17 cellular contexts compared by ENCODE assay signal in genomic region chr9:70830618-70831017, GRCh38.
"Had no signal": no experiment of that assay in that cellular context is flagged by ENCODE, and none has a peak within 500 bp of the region (broad histone marks: within the 10 kb centered on the region; RNA-seq: fewer than 3 reads in every experiment).

No MANE protein-coding gene starts in this region.

- H3K4me3 ChIP-seq: colonic mucosa, left ventricle myocardium inferior, mucosa of descending colon, pancreas, sigmoid colon, testis had no signal

- ATAC-seq: activated CD4-positive, alpha-beta T cell treated with anti-CD3 and anti-CD28 coated beads for 36 hours; activated naive CD4-positive, alpha-beta T cell treated with anti-CD3 and anti-CD28 coated beads, Interleukin-2, amount 50 U/mL, for 72 hours; mucosa of descending colon; pancreas; stimulated activated effector memory CD8-positive, alpha-beta T cell treated with anti-CD3 and anti-CD28 coated beads, Interleukin-12 subunit alpha, Interleukin-12 subunit beta, amount 100 ng/mL, for 72 hours had no signal

- DNase-seq: activated CD4-positive, alpha-beta T cell treated with anti-CD3 and anti-CD28 coated beads for 36 hours; activated CD4-positive, alpha-beta T cell treated with anti-CD3 and anti-CD28 coated beads, Interleukin-2, amount 50 U/mL, for 48 hours; activated gamma-delta T cell treated with Interleukin-2 at 50 U/mL for 16 hours; caudate nucleus; colonic mucosa; erythroblast; immature natural killer cell; kidney glomerular epithelial cell; left ventricle myocardium inferior; mucosa of descending colon; naive B cell; pancreas; sigmoid colon; stimulated activated CD4-positive, alpha-beta T cell treated with anti-CD3 and anti-CD28 coated beads, Interleukin-4, amount 100 ng/mL, for 24 hours; testis had no signal
